11 cellular contexts compared by ENCODE assay signal in genomic region chr3:132376945-132377354, GRCh38. TPM values are rescaled to one million over a fixed set of nuclear protein-coding genes. Genes with fewer than 3 reads are reported as not detected.
DNase-seq lines count a peak whose midpoint lies in the region; ATAC-seq and TF ChIP-seq lines count a peak whose summit lies in the region.
"Not testable (repeated sequence)": the region's sequence is repeated elsewhere in the genome, so short reads cannot be mapped to it uniquely, and the experiment has no call there.
"Had no signal": no experiment of that assay in that cellular context is flagged by ENCODE, and none has a peak within 500 bp of the region (broad histone marks: within the 10 kb centered on the region; RNA-seq: fewer than 3 reads in every experiment).

No MANE protein-coding gene starts in this region.

- intact Hi-C loops in activated T-helper 2 cell treated with anti-CD3 and anti-CD28 coated beads, Interferon-gamma antibody, Interleukin-2, Interleukin-4, amounts not matched to agents 10 μg/mL and 5 μg/mL and 100 μg/mL, durations not matched to agents 14 hours and 24 hours and 36 hours (cut with micrococcal nuclease) = not testable (repeated sequence)

- H3K4me1 ChIP-seq in endodermal cell (ENCODE audit: control insufficient read depth, insufficient read depth, low read length); iPS-15b (ENCODE audit: control insufficient read depth, insufficient read depth, low read length): not testable (repeated sequence)

- peak overlapping the region in 2 of 3 donors; percentile 54 for H3K4me3 Mint-ChIP-seq in T-cell
- peak overlapping the region; percentile 55 for H3K4me3 Mint-ChIP-seq in activated T-helper 2 cell treated with anti-CD3 and anti-CD28 coated beads, Interferon-gamma antibody, Interleukin-2, Interleukin-4, amounts not matched to agents 10 μg/mL and 5 μg/mL and 100 μg/mL, durations not matched to agents 14 hours and 24 hours and 36 hours (ENCODE audit: low read depth)
- H3K4me3 Mint-ChIP-seq in endodermal cell = peak overlapping the region; percentile 86
- peak overlapping the region; percentile 88 to 94 (median 93) for H3K4me3 Mint-ChIP-seq in nephron
- H3K4me3 Mint-ChIP-seq in stimulated activated memory B cell treated with anti-CD40 and anti-IgM and Interleukin-4, amounts not matched to agents 10 μg/mL and 1 μg/mL and 100 μg/mL, for 72 hours = peak overlapping the region; percentile 23

- not testable (repeated sequence) for ATAC-seq in T-cell (replicated peaks in 1 of 4); stimulated activated memory B cell treated with anti-CD40 and anti-IgM and Interleukin-4, amounts not matched to agents 10 μg/mL and 1 μg/mL and 100 μg/mL, for 72 hours

- H3K27me3 Mint-ChIP-seq in T-cell = peaks cover 28 to 34% of the 10 kb centered on the region in 2 donors
- not testable (repeated sequence) for H3K27me3 Mint-ChIP-seq in activated T-helper 2 cell treated with anti-CD3 and anti-CD28 coated beads, Interferon-gamma antibody, Interleukin-2, Interleukin-4, amounts not matched to agents 10 μg/mL and 5 μg/mL and 100 μg/mL, durations not matched to agents 14 hours and 24 hours and 36 hours (ENCODE audit: low read depth); endodermal cell (ENCODE audit: insufficient read depth); nephron (ENCODE audit: low read depth)
- H3K27me3 Mint-ChIP-seq in stimulated activated memory B cell treated with anti-CD40 and anti-IgM and Interleukin-4, amounts not matched to agents 10 μg/mL and 1 μg/mL and 100 μg/mL, for 72 hours = peaks cover 18% of the 10 kb centered on the region

- CTCF ChIA-PET in T-cell (lab: Charles Lee) = not testable (repeated sequence)

- not testable (repeated sequence) for H3K36me3 ChIP-seq in H7 (replicated peaks; ENCODE audit: control insufficient read depth, insufficient read depth, low read length); endodermal cell (ENCODE audit: control insufficient read depth, insufficient read depth, low read length); iPS-15b (ENCODE audit: control insufficient read depth, insufficient read depth, low read length)

- not testable (repeated sequence) for H3K27ac ChIP-seq in endodermal cell (ENCODE audit: low read depth, low read length)

- not testable (repeated sequence) for H3K36me3 Mint-ChIP-seq in T-cell; activated T-helper 2 cell treated with anti-CD3 and anti-CD28 coated beads, Interferon-gamma antibody, Interleukin-2, Interleukin-4, amounts not matched to agents 10 μg/mL and 5 μg/mL and 100 μg/mL, durations not matched to agents 14 hours and 24 hours and 36 hours (ENCODE audit: low read depth); endodermal cell (ENCODE audit: low read depth); stimulated activated memory B cell treated with anti-CD40 and anti-IgM and Interleukin-4, amounts not matched to agents 10 μg/mL and 1 μg/mL and 100 μg/mL, for 72 hours
- peaks cover 18% of the 10 kb centered on the region for H3K36me3 Mint-ChIP-seq in nephron (ENCODE audit: low read depth)

- not testable (repeated sequence) for H3K4me1 Mint-ChIP-seq in T-cell; activated T-helper 2 cell treated with anti-CD3 and anti-CD28 coated beads, Interferon-gamma antibody, Interleukin-2, Interleukin-4, amounts not matched to agents 10 μg/mL and 5 μg/mL and 100 μg/mL, durations not matched to agents 14 hours and 24 hours and 36 hours (ENCODE audit: low read depth); endodermal cell
- peaks cover 27% of the 10 kb centered on the region for H3K4me1 Mint-ChIP-seq in nephron
- H3K4me1 Mint-ChIP-seq in stimulated activated memory B cell treated with anti-CD40 and anti-IgM and Interleukin-4, amounts not matched to agents 10 μg/mL and 1 μg/mL and 100 μg/mL, for 72 hours = peaks cover 21% of the 10 kb centered on the region

- DNase-seq in H7; T-cell; activated T-helper 2 cell treated with anti-CD3 and anti-CD28 coated beads, Interferon-gamma antibody, Interleukin-2, Interleukin-4, amounts not matched to agents 10 μg/mL and 5 μg/mL and 100 μg/mL, durations not matched to agents 14 hours and 24 hours and 36 hours (ENCODE audit: low spot score); endodermal cell: not testable (repeated sequence)
- peak; percentile 16 for DNase-seq in NCI-H2171 (lab: John Stamatoyannopoulos, UW)

- H3K9me3 Mint-ChIP-seq in T-cell; activated T-helper 2 cell treated with anti-CD3 and anti-CD28 coated beads, Interferon-gamma antibody, Interleukin-2, Interleukin-4, amounts not matched to agents 10 μg/mL and 5 μg/mL and 100 μg/mL, durations not matched to agents 14 hours and 24 hours and 36 hours; stimulated activated memory B cell treated with anti-CD40 and anti-IgM and Interleukin-4, amounts not matched to agents 10 μg/mL and 1 μg/mL and 100 μg/mL, for 72 hours: not testable (repeated sequence)
- H3K9me3 Mint-ChIP-seq in endodermal cell (peaks cover 26% of the 10 kb centered on the region), nephron (peaks cover 22% of the 10 kb centered on the region)

- H3K9ac ChIP-seq in endodermal cell (ENCODE audit: extremely low read depth, low read length, poor library complexity, severe bottlenecking) (peak overlapping the region; percentile 41), iPS-15b (ENCODE audit: low read depth, low read length) (peak overlapping the region; percentile 54)

- H3K27me3 ChIP-seq in H7 (ENCODE audit: control insufficient read depth, insufficient read depth, low read length); endodermal cell (ENCODE audit: control insufficient read depth, insufficient read depth, low read length, poor library complexity, severe bottlenecking); iPS-15b (ENCODE audit: control insufficient read depth, insufficient read depth, low read length): not testable (repeated sequence)

- POLR2A ChIA-PET in T-cell (lab: Charles Lee) = not testable (repeated sequence)

- peaks cover 12% of the 10 kb centered on the region for H3K9me3 ChIP-seq in endodermal cell (ENCODE audit: control insufficient read depth, low read length)
- not testable (repeated sequence) for H3K9me3 ChIP-seq in iPS-15b (ENCODE audit: control insufficient read depth, insufficient read depth, low read length)

- H3K4me3 ChIP-seq in H7 (ENCODE audit: insufficient read depth, low read depth, low read length) (peak overlapping the region; percentile 37), endodermal cell (ENCODE audit: low read length) (peak overlapping the region; percentile 78), iPS-15b (ENCODE audit: low read depth, low read length) (peak overlapping the region; percentile 65)

- peak overlapping the region in 1 of 2 donors; percentile 28 for H3K27ac Mint-ChIP-seq in T-cell
- H3K27ac Mint-ChIP-seq in activated T-helper 2 cell treated with anti-CD3 and anti-CD28 coated beads, Interferon-gamma antibody, Interleukin-2, Interleukin-4, amounts not matched to agents 10 μg/mL and 5 μg/mL and 100 μg/mL, durations not matched to agents 14 hours and 24 hours and 36 hours; stimulated activated memory B cell treated with anti-CD40 and anti-IgM and Interleukin-4, amounts not matched to agents 10 μg/mL and 1 μg/mL and 100 μg/mL, for 72 hours: not testable (repeated sequence)
- H3K27ac Mint-ChIP-seq in endodermal cell = peak overlapping the region; percentile 99
- H3K27ac Mint-ChIP-seq in nephron = peak overlapping the region; percentile 75 to 91 (median 89)

- WGBS in endodermal cell (ENCODE audit: insufficient coverage in 1 of 2, insufficient read length in 1 of 2), 2 experiments = 54 to 68% methylated on average over 23 to 25 of the region's 25 CpGs

- TF ChIP-seq CTCF in endodermal cell (conservative IDR thresholded peaks at IDR 0.05); nephron (IDR thresholded peaks at IDR 0.05; ENCODE audit: unreplicated experiment in 3 of 3): not testable (repeated sequence)

RNA-seq across cellular contexts. Expression of gene DNAJC13, which starts 40.4 kb away (rescaled TPM):
- 17.1 and 22.7 TPM in 2 replicates for total RNA-seq in H7 (2014; rRNA removed; shearing (Covaris generic))
- total RNA-seq in T-cell = 10 to 100 TPM; 28.7 to 33.7 (median 31.3) TPM
- total RNA-seq in activated T-helper 2 cell treated with anti-CD3 and anti-CD28 coated beads, Interferon-gamma antibody, Interleukin-2, Interleukin-4, amounts not matched to agents 10 μg/mL and 5 μg/mL and 100 μg/mL, durations not matched to agents 14 hours and 24 hours and 36 hours = 32.8 and 36.1 TPM in 2 replicates
- 10 to 100 TPM; 39.4 to 40.5 TPM for total RNA-seq in endodermal cell
- polyA plus RNA-seq in endodermal cell (2013, experiment 1 of 2) = 24.0 TPM
- polyA plus RNA-seq in endodermal cell (2013, experiment 2 of 2) = 26.3 TPM

RNA-seq across cellular contexts. Expression of gene ACP3, which starts 59.7 kb away (rescaled TPM):
- total RNA-seq in H7 (2014; rRNA removed; shearing (Covaris generic)) = 0.62 and 2.5 TPM in 2 replicates
- total RNA-seq in T-cell (not detected), endodermal cell (10 to 100 TPM; 17.0 to 24.6 TPM)
- total RNA-seq in activated T-helper 2 cell treated with anti-CD3 and anti-CD28 coated beads, Interferon-gamma antibody, Interleukin-2, Interleukin-4, amounts not matched to agents 10 μg/mL and 5 μg/mL and 100 μg/mL, durations not matched to agents 14 hours and 24 hours and 36 hours = not detected in 2 replicates
- 2.0 TPM for polyA plus RNA-seq in endodermal cell (2013, experiment 1 of 2)
- 0.99 TPM for polyA plus RNA-seq in endodermal cell (2013, experiment 2 of 2)
- total RNA-seq: activated naive CD4-positive, alpha-beta T cell treated with anti-CD3 and anti-CD28 coated beads for 36 hours; activated T-cell treated with anti-CD3 and anti-CD28 coated beads, Interleukin-2, amount 50 U/mL, for 72 hours; frontal cortex had no signal

Comparison
In these comparisons a context has a peak if more than half of its experiments do, and no peak if none do; other contexts are left out.
1. H3K4me3 Mint-ChIP-seq: peak in every context shown above with its lines; median percentile 93 in nephron; 86 in endodermal cell; 55 in activated T-helper 2 cell treated with anti-CD3 and anti-CD28 coated beads, Interferon-gamma antibody, Interleukin-2, Interleukin-4, amounts not matched to agents 10 μg/mL and 5 μg/mL and 100 μg/mL, durations not matched to agents 14 hours and 24 hours and 36 hours; 54 in T-cell; 23 in stimulated activated memory B cell treated with anti-CD40 and anti-IgM and Interleukin-4, amounts not matched to agents 10 μg/mL and 1 μg/mL and 100 μg/mL, for 72 hours.